16 cellular contexts compared by ENCODE assay signal in the genomic region with DNA sequence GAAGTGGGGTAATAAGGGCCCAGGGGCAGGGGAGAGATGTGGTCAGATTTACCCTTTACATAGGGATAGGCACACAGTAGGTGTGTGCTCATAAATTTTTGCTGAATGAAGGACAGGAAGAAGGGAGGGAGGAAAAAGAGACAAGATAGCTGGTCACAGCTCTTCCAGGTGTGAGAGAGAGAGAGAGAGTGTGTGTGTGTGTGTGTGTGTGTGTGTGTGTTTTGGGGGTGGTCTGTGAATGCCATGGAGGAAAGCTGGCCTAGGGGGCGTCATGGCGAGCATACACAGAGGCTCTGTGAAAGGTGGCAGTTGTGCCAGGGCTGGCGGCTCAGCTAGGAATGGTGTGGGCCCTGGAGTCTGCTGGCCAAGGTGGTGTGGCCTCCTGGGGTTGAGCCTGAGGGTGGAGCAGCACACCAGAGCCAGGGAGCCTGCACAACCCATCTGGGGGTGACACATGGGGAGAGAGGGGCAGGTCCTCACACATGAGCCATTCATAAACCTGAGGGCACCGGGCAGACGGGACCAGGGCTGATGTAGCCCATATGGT. TPM values are rescaled to one million over a fixed set of nuclear protein-coding genes. Genes with fewer than 3 reads are reported as not detected.
DNase-seq lines count a peak whose midpoint lies in the region; ATAC-seq and TF ChIP-seq lines count a peak whose summit lies in the region.
"Had no signal": no experiment of that assay in that cellular context is flagged by ENCODE, and none has a peak within 500 bp of the region (broad histone marks: within the 10 kb centered on the region; RNA-seq: fewer than 3 reads in every experiment).

No MANE protein-coding gene starts in this region.

- no peak overlapping the region for H3K4me3 Mint-ChIP-seq in activated naive CD8-positive, alpha-beta T cell treated with anti-CD3 and anti-CD28 coated beads for 36 hours
- H3K4me3 Mint-ChIP-seq in activated naive CD8-positive, alpha-beta T cell treated with anti-CD3 and anti-CD28 coated beads, Interleukin-2, amount 50 U/mL, for 24 hours: no peak overlapping the region
- peak overlapping the region; percentile 3 for H3K4me3 Mint-ChIP-seq in endothelial cell (ENCODE audit: unreplicated experiment)
- no peak overlapping the region for H3K4me3 Mint-ChIP-seq in stimulated activated effector memory CD8-positive, alpha-beta T cell treated with anti-CD3 and anti-CD28 coated beads, Interleukin-12 subunit alpha, Interleukin-12 subunit beta, amount 100 ng/mL, for 72 hours

- peaks cover 5% of the 10 kb centered on the region for H3K36me3 Mint-ChIP-seq in activated naive CD8-positive, alpha-beta T cell treated with anti-CD3 and anti-CD28 coated beads for 36 hours
- H3K36me3 Mint-ChIP-seq in activated naive CD8-positive, alpha-beta T cell treated with anti-CD3 and anti-CD28 coated beads, Interleukin-2, amount 50 U/mL, for 24 hours (ENCODE audit: low read depth): peaks cover 4% of the 10 kb centered on the region
- peaks cover 10% of the 10 kb centered on the region for H3K36me3 Mint-ChIP-seq in endothelial cell (ENCODE audit: low read depth, unreplicated experiment)
- peaks cover 46% of the 10 kb centered on the region for H3K36me3 Mint-ChIP-seq in stimulated activated effector memory CD8-positive, alpha-beta T cell treated with anti-CD3 and anti-CD28 coated beads, Interleukin-12 subunit alpha, Interleukin-12 subunit beta, amount 100 ng/mL, for 72 hours

- H3K9me3 Mint-ChIP-seq in activated naive CD8-positive, alpha-beta T cell treated with anti-CD3 and anti-CD28 coated beads for 36 hours: no peaks in the 10 kb centered on the region
- no peaks in the 10 kb centered on the region for H3K9me3 Mint-ChIP-seq in activated naive CD8-positive, alpha-beta T cell treated with anti-CD3 and anti-CD28 coated beads, Interleukin-2, amount 50 U/mL, for 24 hours
- no peaks in the 10 kb centered on the region for H3K9me3 Mint-ChIP-seq in endothelial cell (ENCODE audit: unreplicated experiment)
- H3K9me3 Mint-ChIP-seq in stimulated activated effector memory CD8-positive, alpha-beta T cell treated with anti-CD3 and anti-CD28 coated beads, Interleukin-12 subunit alpha, Interleukin-12 subunit beta, amount 100 ng/mL, for 72 hours: no peaks in the 10 kb centered on the region
- H3K9me3 Mint-ChIP-seq: stimulated activated naive CD8-positive, alpha-beta T cell treated with anti-CD3 and anti-CD28 coated beads, Interleukin-15, Interleukin-2, amounts not matched to agents 100 ng/mL and 50 ng/mL, for 24 hours had no signal

- no peak for ATAC-seq in activated naive CD8-positive, alpha-beta T cell treated with anti-CD3 and anti-CD28 coated beads, Interleukin-2, amount 50 U/mL, for 24 hours
- ATAC-seq in stimulated activated effector memory CD8-positive, alpha-beta T cell treated with anti-CD3 and anti-CD28 coated beads, Interleukin-12 subunit alpha, Interleukin-12 subunit beta, amount 100 ng/mL, for 72 hours: no peak
- no peak for ATAC-seq in left lobe of liver
- ATAC-seq: left ventricle myocardium superior had no signal

- no peaks in the 10 kb centered on the region for H3K27me3 Mint-ChIP-seq in activated naive CD8-positive, alpha-beta T cell treated with anti-CD3 and anti-CD28 coated beads for 36 hours
- no peaks in the 10 kb centered on the region for H3K27me3 Mint-ChIP-seq in activated naive CD8-positive, alpha-beta T cell treated with anti-CD3 and anti-CD28 coated beads, Interleukin-2, amount 50 U/mL, for 24 hours
- H3K27me3 Mint-ChIP-seq in endothelial cell (ENCODE audit: unreplicated experiment): peaks cover 8% of the 10 kb centered on the region
- H3K27me3 Mint-ChIP-seq: stimulated activated naive CD8-positive, alpha-beta T cell treated with anti-CD3 and anti-CD28 coated beads, Interleukin-15, Interleukin-2, amounts not matched to agents 100 ng/mL and 50 ng/mL, for 24 hours had no signal

- DNase-seq in activated naive CD8-positive, alpha-beta T cell treated with anti-CD3 and anti-CD28 coated beads for 36 hours: no peak
- no peak for DNase-seq in activated naive CD8-positive, alpha-beta T cell treated with anti-CD3 and anti-CD28 coated beads, Interleukin-2, amount 50 U/mL, for 24 hours
- DNase-seq in NCI-H524 (lab: John Stamatoyannopoulos, UW) (peak; percentile 98 to 99), endothelial cell (ENCODE audit: low spot score) (no peak), SHP77 treated with DMSO at 0.1 percent for 48 hours (lab: John Stamatoyannopoulos, UW) (no peak), left lobe of liver (ENCODE audit: low spot score) (no peak), G401 (ENCODE audit: low spot score) (no peak)
- DNase-seq in stimulated activated effector memory CD8-positive, alpha-beta T cell treated with anti-CD3 and anti-CD28 coated beads, Interleukin-12 subunit alpha, Interleukin-12 subunit beta, amount 100 ng/mL, for 72 hours (ENCODE audit: low spot score in 2 of 2): no peak
- DNase-seq: ACHN; activated CD4-positive, alpha-beta T cell treated with anti-CD3 and anti-CD28 coated beads, Interleukin-2, amount 50 U/mL, for 4 hours; amygdala; left ventricle myocardium superior; NCI-H187; NCI-H510A; PC-9 had no signal

- TF ChIP-seq CTCF in endothelial cell (IDR thresholded peaks at IDR 0.05; ENCODE audit: unreplicated experiment): no peak

- H3K4me1 Mint-ChIP-seq in activated naive CD8-positive, alpha-beta T cell treated with anti-CD3 and anti-CD28 coated beads for 36 hours: peaks cover 17% of the 10 kb centered on the region
- peaks cover 26% of the 10 kb centered on the region for H3K4me1 Mint-ChIP-seq in activated naive CD8-positive, alpha-beta T cell treated with anti-CD3 and anti-CD28 coated beads, Interleukin-2, amount 50 U/mL, for 24 hours
- peaks cover 48% of the 10 kb centered on the region for H3K4me1 Mint-ChIP-seq in endothelial cell (ENCODE audit: unreplicated experiment)
- H3K4me1 Mint-ChIP-seq in stimulated activated effector memory CD8-positive, alpha-beta T cell treated with anti-CD3 and anti-CD28 coated beads, Interleukin-12 subunit alpha, Interleukin-12 subunit beta, amount 100 ng/mL, for 72 hours: peaks cover 33% of the 10 kb centered on the region

- H3K27ac Mint-ChIP-seq in activated naive CD8-positive, alpha-beta T cell treated with anti-CD3 and anti-CD28 coated beads for 36 hours: peak overlapping the region; percentile 11
- no peak overlapping the region for H3K27ac Mint-ChIP-seq in activated naive CD8-positive, alpha-beta T cell treated with anti-CD3 and anti-CD28 coated beads, Interleukin-2, amount 50 U/mL, for 24 hours
- H3K27ac Mint-ChIP-seq in endothelial cell (ENCODE audit: unreplicated experiment): no peak overlapping the region
- peak overlapping the region; percentile 87 for H3K27ac Mint-ChIP-seq in stimulated activated effector memory CD8-positive, alpha-beta T cell treated with anti-CD3 and anti-CD28 coated beads, Interleukin-12 subunit alpha, Interleukin-12 subunit beta, amount 100 ng/mL, for 72 hours
- H3K27ac Mint-ChIP-seq: stimulated activated naive CD8-positive, alpha-beta T cell treated with anti-CD3 and anti-CD28 coated beads, Interleukin-15, Interleukin-2, amounts not matched to agents 100 ng/mL and 50 ng/mL, for 24 hours had no signal

- in situ Hi-C loops in G401 (cut with HindIII; ENCODE audit: low sequenced_read_pairs): no loop called here

RNA-seq across cellular contexts. Expression of gene PRX, which starts 6.0 kb away (rescaled TPM):
- under 1 TPM; 0.64 to 0.84 TPM for total RNA-seq in activated naive CD8-positive, alpha-beta T cell treated with anti-CD3 and anti-CD28 coated beads for 36 hours
- total RNA-seq in endothelial cell (ENCODE audit: unreplicated experiment) (6.7 TPM), left lobe of liver (0.70 TPM)
- 5.6 and 5.9 TPM in 2 replicates for total RNA-seq in G401 (2014; rRNA removed; shearing (Covaris generic))

RNA-seq across cellular contexts. Expression of gene SERTAD1, which starts 6.7 kb away (rescaled TPM):
- total RNA-seq in activated naive CD8-positive, alpha-beta T cell treated with anti-CD3 and anti-CD28 coated beads for 36 hours: 1 to 10 TPM; 10.0 TPM
- total RNA-seq in endothelial cell (ENCODE audit: unreplicated experiment): 11.8 TPM
- total RNA-seq in left lobe of liver: 4.7 TPM
- total RNA-seq in G401 (2014; rRNA removed; shearing (Covaris generic)): 24.4 and 42.0 TPM in 2 replicates

RNA-seq across cellular contexts. Expression of gene SERTAD3, which starts 25.0 kb away (rescaled TPM):
- 1 to 10 TPM; 4.4 to 5.3 TPM for total RNA-seq in activated naive CD8-positive, alpha-beta T cell treated with anti-CD3 and anti-CD28 coated beads for 36 hours
- total RNA-seq in endothelial cell (ENCODE audit: unreplicated experiment) (42.9 TPM), left lobe of liver (11.9 TPM)
- total RNA-seq in G401 (2014; rRNA removed; shearing (Covaris generic)): 62.7 and 63.8 TPM in 2 replicates

RNA-seq across cellular contexts. Expression of gene HIPK4, which starts 29.2 kb away (rescaled TPM):
- total RNA-seq in activated naive CD8-positive, alpha-beta T cell treated with anti-CD3 and anti-CD28 coated beads for 36 hours: not detected
- total RNA-seq in endothelial cell (ENCODE audit: unreplicated experiment): not detected
- total RNA-seq in left lobe of liver: not detected
- not detected in 2 replicates for total RNA-seq in G401 (2014; rRNA removed; shearing (Covaris generic))
- total RNA-seq: left ventricle myocardium superior had no signal

RNA-seq across cellular contexts. Expression of gene BLVRB, which starts 46.4 kb away (rescaled TPM):
- 10 to 100 TPM; 15.1 to 15.2 TPM for total RNA-seq in activated naive CD8-positive, alpha-beta T cell treated with anti-CD3 and anti-CD28 coated beads for 36 hours
- total RNA-seq in endothelial cell (ENCODE audit: unreplicated experiment) (17.5 TPM), left lobe of liver (149 TPM)
- 195 and 247 TPM in 2 replicates for total RNA-seq in G401 (2014; rRNA removed; shearing (Covaris generic))

Comparison
In these comparisons a context has a peak if more than half of its experiments do, and no peak if none do; other contexts are left out.
1. H3K27ac Mint-ChIP-seq: peak in activated naive CD8-positive, alpha-beta T cell treated with anti-CD3 and anti-CD28 coated beads for 36 hours (single experiment) and stimulated activated effector memory CD8-positive, alpha-beta T cell treated with anti-CD3 and anti-CD28 coated beads, Interleukin-12 subunit alpha, Interleukin-12 subunit beta, amount 100 ng/mL, for 72 hours (single experiment); none in activated naive CD8-positive, alpha-beta T cell treated with anti-CD3 and anti-CD28 coated beads, Interleukin-2, amount 50 U/mL, for 24 hours (single experiment) and endothelial cell (single experiment).
2. DNase-seq: peak in NCI-H524 (2 of 2); none in activated naive CD8-positive, alpha-beta T cell treated with anti-CD3 and anti-CD28 coated beads for 36 hours (single experiment), activated naive CD8-positive, alpha-beta T cell treated with anti-CD3 and anti-CD28 coated beads, Interleukin-2, amount 50 U/mL, for 24 hours (single experiment), endothelial cell (single experiment), stimulated activated effector memory CD8-positive, alpha-beta T cell treated with anti-CD3 and anti-CD28 coated beads, Interleukin-12 subunit alpha, Interleukin-12 subunit beta, amount 100 ng/mL, for 72 hours (0 of 2), SHP77 treated with DMSO at 0.1 percent for 48 hours (single experiment), left lobe of liver (single experiment) and G401 (single experiment).